Comparison of ENCODE assay signal across 13 cellular contexts in the genomic region with DNA sequence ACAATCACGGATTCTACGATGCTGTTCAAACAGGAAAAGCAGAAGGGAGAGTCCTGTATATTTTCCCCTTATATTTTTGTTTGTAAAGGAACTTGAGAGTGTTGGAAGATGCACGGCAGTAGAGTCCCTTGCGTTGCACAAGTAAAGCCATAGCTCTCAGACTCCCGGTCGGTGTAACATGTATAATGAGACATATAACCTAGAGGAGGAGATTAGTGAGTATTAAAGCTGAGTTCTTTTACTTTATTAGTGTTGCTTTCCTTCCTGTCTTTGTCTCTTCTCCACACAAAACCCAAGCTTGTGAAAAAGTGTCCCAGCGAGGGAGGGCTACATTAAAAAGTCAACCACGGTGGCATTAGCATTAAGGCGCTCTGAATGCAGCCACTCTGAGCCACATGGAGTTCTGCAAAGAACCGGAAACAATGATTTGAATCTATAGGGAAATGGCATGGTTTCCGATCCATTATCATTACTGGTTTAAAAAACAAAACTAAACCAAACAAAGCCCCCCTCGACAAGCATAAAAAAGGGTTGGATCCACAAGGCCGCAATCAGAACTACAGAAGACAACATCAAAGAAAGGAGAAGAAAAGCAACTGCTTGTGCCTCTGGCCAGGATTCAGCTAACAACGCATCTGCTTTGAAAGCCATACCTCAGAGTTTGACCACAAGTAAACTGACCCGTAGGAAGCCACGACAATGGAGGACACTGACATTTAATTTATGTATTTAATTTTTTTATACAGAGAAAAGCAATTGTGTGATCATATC.
DNase-seq lines count a peak whose midpoint lies in the region; ATAC-seq and TF ChIP-seq lines count a peak whose summit lies in the region.
"Had no signal": no experiment of that assay in that cellular context is flagged by ENCODE, and none has a peak within 500 bp of the region (broad histone marks: within the 10 kb centered on the region; RNA-seq: fewer than 3 reads in every experiment).

No MANE protein-coding gene starts in this region.

- peak overlapping the region; percentile 36 for H3K4me3 ChIP-seq in HUES48 (ENCODE audit: low read depth, low read length)
- peak overlapping the region; percentile 51 for H3K4me3 ChIP-seq in WERI-Rb-1 (ENCODE audit: low read depth, low read length)
- peak overlapping the region; percentile 38; the same call in 1 of the 2 replicates for H3K4me3 ChIP-seq in iPS-20b (ENCODE audit: low read length)
- H3K4me3 ChIP-seq in sigmoid colon = peak overlapping the region in 1 of 4 donors; percentile 48
- no peak overlapping the region for H3K4me3 ChIP-seq in vagina

- intact Hi-C loops in sigmoid colon (cut with DNase I) = loop anchor here (2.0 to 10.0 kb wide), 4 partner anchors 202 to 379 kb away; no protein-coding TSS in a partner anchor
- intact Hi-C loops in vagina (cut with DNase I) = no loop called here

- DNase-seq in WERI-Rb-1 = peak; percentile 21
- DNase-seq in sigmoid colon = no peak
- no peak for DNase-seq in vagina (ENCODE audit: extremely low spot score in 2 of 2)
- DNase-seq in stimulated activated CD4-positive, alpha-beta T cell treated with anti-CD3 and anti-CD28 coated beads, Interleukin-4, amount 100 ng/mL, for 4 hours = no peak
- no peak for DNase-seq in T-helper 9 cell
- DNase-seq: activated B cell treated with CpG ODN at 0.5 μM for 24 hours; amniotic stem cell; effector memory CD8-positive, alpha-beta T cell; naive B cell; NCI-H446 treated with DMSO at 0.1 percent for 48 hours had no signal

- ATAC-seq in GM18909 (IDR thresholded peaks at IDR 0.05; ENCODE audit: poor library complexity, unreplicated experiment) = no peak

- H3K27me3 ChIP-seq in HUES48 (ENCODE audit: control insufficient read depth, insufficient read depth, low read length) = peaks cover 35% of the 10 kb centered on the region
- no peaks in the 10 kb centered on the region for H3K27me3 ChIP-seq in WERI-Rb-1 (ENCODE audit: insufficient read depth, low read depth, severe bottlenecking)
- H3K27me3 ChIP-seq in iPS-20b (ENCODE audit: insufficient read depth, low read length) = peaks cover 46% of the 10 kb centered on the region
- no peaks in the 10 kb centered on the region for H3K27me3 ChIP-seq in sigmoid colon
- H3K27me3 ChIP-seq in vagina = no peaks in the 10 kb centered on the region

- H3K27ac ChIP-seq in HUES48 (ENCODE audit: low read depth, low read length) (peak overlapping the region; percentile 83), WERI-Rb-1 (peak overlapping the region; percentile 84), iPS-20b (ENCODE audit: low read length) (no peak overlapping the region), sigmoid colon (peak overlapping the region in 3 of 4 donors; percentile 71 to 77 (median 72)), vagina (no peak overlapping the region)

- H3K9me3 ChIP-seq in HUES48 (ENCODE audit: control insufficient read depth, insufficient read depth, low read length) (no peaks in the 10 kb centered on the region), WERI-Rb-1 (ENCODE audit: severe bottlenecking) (no peaks in the 10 kb centered on the region), iPS-20b (ENCODE audit: insufficient read depth, low read depth, low read length) (no peaks in the 10 kb centered on the region), sigmoid colon (no peaks in the 10 kb centered on the region), vagina (no peaks in the 10 kb centered on the region)

- H3K4me1 ChIP-seq in HUES48 (ENCODE audit: control insufficient read depth, insufficient read depth, low read length) = peaks cover 33% of the 10 kb centered on the region
- H3K4me1 ChIP-seq in iPS-20b (ENCODE audit: insufficient read depth, low read length) = peaks cover 37% of the 10 kb centered on the region
- peaks cover 0 to 35% (median 30%) of the 10 kb centered on the region in 4 donors for H3K4me1 ChIP-seq in sigmoid colon
- no peaks in the 10 kb centered on the region for H3K4me1 ChIP-seq in vagina

- TF ChIP-seq CTCF in WERI-Rb-1 (IDR thresholded peaks at IDR 0.05; ENCODE audit: low read depth, low read length) (no peak), sigmoid colon (IDR thresholded peaks at IDR 0.05) (no peak), vagina (IDR thresholded peaks at IDR 0.05) (no peak)

- TF ChIP-seq EP300 in sigmoid colon (IDR thresholded peaks at IDR 0.05) = no peak

- no peaks in the 10 kb centered on the region for H3K36me3 ChIP-seq in HUES48 (ENCODE audit: control insufficient read depth, insufficient read depth, low read length)
- no peaks in the 10 kb centered on the region for H3K36me3 ChIP-seq in WERI-Rb-1
- no peaks in the 10 kb centered on the region for H3K36me3 ChIP-seq in iPS-20b (ENCODE audit: insufficient read depth, low read depth, low read length)
- no peaks in the 10 kb centered on the region for H3K36me3 ChIP-seq in sigmoid colon
- H3K36me3 ChIP-seq in vagina = no peaks in the 10 kb centered on the region

- TF ChIP-seq POLR2A in sigmoid colon (IDR thresholded peaks at IDR 0.05) (no peak), vagina (IDR thresholded peaks at IDR 0.05) (no peak)

- 60 to 66% methylated on average over 16 of the region's 16 CpGs for WGBS in sigmoid colon, 2 donors

- H3K9ac ChIP-seq in HUES48 (ENCODE audit: low read depth, low read length) (no peak overlapping the region; the same call in 1 of the 2 replicates), iPS-20b (ENCODE audit: low read depth, low read length) (peak overlapping the region; percentile 30; the same call in 1 of the 2 replicates)

Comparison
In these comparisons a context has a peak if more than half of its experiments do, and no peak if none do; other contexts are left out.
1. H3K27ac ChIP-seq: peak in HUES48 (single experiment), WERI-Rb-1 (single experiment) and sigmoid colon (3 of 4); none in iPS-20b (single experiment) and vagina (single experiment).
2. H3K4me3 ChIP-seq: peak in HUES48 (single experiment), WERI-Rb-1 (single experiment) and iPS-20b (single experiment); none in vagina (0 of 2).